ENCODE assay signal across 25 cellular contexts in the genomic region with DNA sequence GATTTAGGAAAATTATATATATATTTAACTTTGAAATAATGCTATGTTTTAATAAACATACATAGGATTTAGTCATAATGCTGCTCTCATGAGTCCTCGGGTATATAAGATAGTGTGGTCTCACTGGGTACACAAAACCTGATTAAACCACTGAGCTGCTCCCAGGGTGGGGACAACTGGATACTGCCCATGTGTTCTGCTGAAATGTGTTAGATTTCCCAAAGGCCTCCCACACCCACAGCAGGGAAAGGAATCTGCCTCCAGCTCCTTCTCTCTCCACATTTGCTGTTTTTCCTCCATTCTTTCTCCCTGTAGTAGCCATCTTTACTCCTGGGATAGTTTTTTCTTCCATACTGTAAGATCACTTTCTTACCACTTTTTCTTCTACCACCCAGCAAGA.
DNase-seq lines count a peak whose midpoint lies in the region; ATAC-seq and TF ChIP-seq lines count a peak whose summit lies in the region.
"Had no signal": no experiment of that assay in that cellular context is flagged by ENCODE, and none has a peak within 500 bp of the region (broad histone marks: within the 10 kb centered on the region; RNA-seq: fewer than 3 reads in every experiment).

No MANE protein-coding gene starts in this region.

- H3K4me3 Mint-ChIP-seq in T-helper 2 cell treated with Interferon-gamma antibody and Interleukin-4, amounts not matched to agents 5 μg/mL and 100 μg/mL, for 36 hours: no peak overlapping the region
- no peak overlapping the region for H3K4me3 Mint-ChIP-seq in stimulated activated naive CD8-positive, alpha-beta T cell treated with anti-CD3 and anti-CD28 coated beads, Interleukin-15, Interleukin-2, amounts not matched to agents 100 ng/mL and 50 ng/mL, for 24 hours
- no peak overlapping the region for H3K4me3 Mint-ChIP-seq in stimulated activated naive CD8-positive, alpha-beta T cell treated with anti-CD3 and anti-CD28 coated beads, Interleukin-15, amount 100 ng/mL, for 72 hours
- peak overlapping the region; percentile 0 for H3K4me3 Mint-ChIP-seq in glutamatergic neuron (ENCODE audit: unreplicated experiment)
- H3K4me3 Mint-ChIP-seq: activated B cell treated with CpG ODN at 0.5 μM for 24 hours, GM23338, mesothelial cell of epicardium had no signal

- H3K9me3 ChIP-seq in upper lobe of right lung: no peaks in the 10 kb centered on the region
- H3K9me3 ChIP-seq: esophagus muscularis mucosa, left ventricle myocardium inferior, psoas muscle, upper lobe of left lung had no signal

- no peaks in the 10 kb centered on the region for H3K27me3 ChIP-seq in upper lobe of right lung
- H3K27me3 ChIP-seq: esophagus muscularis mucosa, upper lobe of left lung had no signal

- H3K4me1 Mint-ChIP-seq in T-helper 2 cell treated with Interferon-gamma antibody and Interleukin-4, amounts not matched to agents 5 μg/mL and 100 μg/mL, for 36 hours (ENCODE audit: low read depth): peaks cover 3% of the 10 kb centered on the region
- H3K4me1 Mint-ChIP-seq in stimulated activated naive CD8-positive, alpha-beta T cell treated with anti-CD3 and anti-CD28 coated beads, Interleukin-15, Interleukin-2, amounts not matched to agents 100 ng/mL and 50 ng/mL, for 24 hours (ENCODE audit: low read depth): peaks cover 18% of the 10 kb centered on the region
- H3K4me1 Mint-ChIP-seq in stimulated activated naive CD8-positive, alpha-beta T cell treated with anti-CD3 and anti-CD28 coated beads, Interleukin-15, amount 100 ng/mL, for 72 hours: peaks cover 22% of the 10 kb centered on the region
- H3K4me1 Mint-ChIP-seq in glutamatergic neuron (ENCODE audit: low read depth, unreplicated experiment): peaks cover 25% of the 10 kb centered on the region

- H3K4me1 ChIP-seq in upper lobe of right lung: no peaks in the 10 kb centered on the region
- H3K4me1 ChIP-seq: upper lobe of left lung had no signal

- intact Hi-C loops in upper lobe of right lung (cut with DNase I): no loop called here

- peaks cover 31% of the 10 kb centered on the region for H3K36me3 ChIP-seq in upper lobe of right lung

- peaks cover 41% of the 10 kb centered on the region for H3K36me3 Mint-ChIP-seq in T-helper 2 cell treated with Interferon-gamma antibody and Interleukin-4, amounts not matched to agents 5 μg/mL and 100 μg/mL, for 36 hours (ENCODE audit: low read depth)
- peaks cover 83% of the 10 kb centered on the region for H3K36me3 Mint-ChIP-seq in stimulated activated naive CD8-positive, alpha-beta T cell treated with anti-CD3 and anti-CD28 coated beads, Interleukin-15, Interleukin-2, amounts not matched to agents 100 ng/mL and 50 ng/mL, for 24 hours (ENCODE audit: low read depth)
- no peaks in the 10 kb centered on the region for H3K36me3 Mint-ChIP-seq in glutamatergic neuron (ENCODE audit: unreplicated experiment)

- H3K27ac ChIP-seq in upper lobe of right lung: no peak overlapping the region
- H3K27ac ChIP-seq: esophagus muscularis mucosa, left ventricle myocardium inferior, psoas muscle, upper lobe of left lung had no signal

- H3K4me3 ChIP-seq in upper lobe of right lung: no peak overlapping the region
- H3K4me3 ChIP-seq: coronary artery, esophagus muscularis mucosa, GM23338, left ventricle myocardium inferior, psoas muscle, skin epidermis, upper lobe of left lung had no signal

- H3K9me3 Mint-ChIP-seq in T-helper 2 cell treated with Interferon-gamma antibody and Interleukin-4, amounts not matched to agents 5 μg/mL and 100 μg/mL, for 36 hours: no peaks in the 10 kb centered on the region
- H3K9me3 Mint-ChIP-seq in stimulated activated naive CD8-positive, alpha-beta T cell treated with anti-CD3 and anti-CD28 coated beads, Interleukin-15, Interleukin-2, amounts not matched to agents 100 ng/mL and 50 ng/mL, for 24 hours: no peaks in the 10 kb centered on the region
- no peaks in the 10 kb centered on the region for H3K9me3 Mint-ChIP-seq in stimulated activated naive CD8-positive, alpha-beta T cell treated with anti-CD3 and anti-CD28 coated beads, Interleukin-15, amount 100 ng/mL, for 72 hours
- H3K9me3 Mint-ChIP-seq in glutamatergic neuron (ENCODE audit: unreplicated experiment): peaks cover 8% of the 10 kb centered on the region
- H3K9me3 Mint-ChIP-seq: activated B cell treated with CpG ODN at 0.5 μM for 24 hours, GM23338, mesothelial cell of epicardium had no signal

- TF ChIP-seq CTCF in glutamatergic neuron (IDR thresholded peaks at IDR 0.05; ENCODE audit: partially characterized antibody, unreplicated experiment) (no peak), upper lobe of right lung (IDR thresholded peaks at IDR 0.05) (no peak)

- no peaks in the 10 kb centered on the region for H3K27me3 Mint-ChIP-seq in T-helper 2 cell treated with Interferon-gamma antibody and Interleukin-4, amounts not matched to agents 5 μg/mL and 100 μg/mL, for 36 hours (ENCODE audit: low read depth)
- no peaks in the 10 kb centered on the region for H3K27me3 Mint-ChIP-seq in stimulated activated naive CD8-positive, alpha-beta T cell treated with anti-CD3 and anti-CD28 coated beads, Interleukin-15, Interleukin-2, amounts not matched to agents 100 ng/mL and 50 ng/mL, for 24 hours
- no peaks in the 10 kb centered on the region for H3K27me3 Mint-ChIP-seq in stimulated activated naive CD8-positive, alpha-beta T cell treated with anti-CD3 and anti-CD28 coated beads, Interleukin-15, amount 100 ng/mL, for 72 hours
- peaks cover 4% of the 10 kb centered on the region for H3K27me3 Mint-ChIP-seq in glutamatergic neuron (ENCODE audit: unreplicated experiment)
- H3K27me3 Mint-ChIP-seq: activated B cell treated with CpG ODN at 0.5 μM for 24 hours had no signal

- no peak for DNase-seq in T-helper 2 cell treated with Interferon-gamma antibody and Interleukin-4, amounts not matched to agents 5 μg/mL and 100 μg/mL, for 36 hours (ENCODE audit: low spot score)
- DNase-seq in T-helper 2 cell (no peak), glutamatergic neuron (no peak), UCSD-AML1 (lab: John Stamatoyannopoulos, UW; ENCODE audit: unreplicated experiment) (no peak), upper lobe of right lung (no peak)
- DNase-seq in stimulated activated naive CD8-positive, alpha-beta T cell treated with anti-CD3 and anti-CD28 coated beads, Interleukin-15, amount 100 ng/mL, for 72 hours: no peak
- DNase-seq: 8988T, activated B cell treated with CpG ODN at 0.5 μM for 24 hours, amniotic stem cell, DMS153, hippocampal formation, left ventricle myocardium inferior, NCI-H1105 treated with DMSO at 0.1 percent for 48 hours, NCI-H2029 treated with DMSO at 0.1 percent for 48 hours, NCI-H2227 treated with DMSO at 0.1 percent for 48 hours, NCI-H774, psoas muscle, upper lobe of left lung had no signal

- peak overlapping the region; percentile 23 for H3K27ac Mint-ChIP-seq in T-helper 2 cell treated with Interferon-gamma antibody and Interleukin-4, amounts not matched to agents 5 μg/mL and 100 μg/mL, for 36 hours
- H3K27ac Mint-ChIP-seq in stimulated activated naive CD8-positive, alpha-beta T cell treated with anti-CD3 and anti-CD28 coated beads, Interleukin-15, Interleukin-2, amounts not matched to agents 100 ng/mL and 50 ng/mL, for 24 hours: peak overlapping the region; percentile 65
- peak overlapping the region in 1 of 2 donors; percentile 22 for H3K27ac Mint-ChIP-seq in stimulated activated naive CD8-positive, alpha-beta T cell treated with anti-CD3 and anti-CD28 coated beads, Interleukin-15, amount 100 ng/mL, for 72 hours
- peak overlapping the region; percentile 14 for H3K27ac Mint-ChIP-seq in glutamatergic neuron (ENCODE audit: unreplicated experiment)
- H3K27ac Mint-ChIP-seq: activated B cell treated with CpG ODN at 0.5 μM for 24 hours, GM23338, mesothelial cell of epicardium had no signal

- no peak for ATAC-seq in stimulated activated naive CD8-positive, alpha-beta T cell treated with anti-CD3 and anti-CD28 coated beads, Interleukin-15, amount 100 ng/mL, for 72 hours
- ATAC-seq in HG02571 (IDR thresholded peaks at IDR 0.05; ENCODE audit: unreplicated experiment): no peak
- ATAC-seq in upper lobe of right lung: no peak
- ATAC-seq: GM23338, psoas muscle had no signal
